Comparison of ENCODE assay signal across 29 cellular contexts in genomic region chr14:86196476-86196875, GRCh38.
"Had no signal": no experiment of that assay in that cellular context is flagged by ENCODE, and none has a peak within 500 bp of the region (broad histone marks: within the 10 kb centered on the region; RNA-seq: fewer than 3 reads in every experiment).

No MANE protein-coding gene starts in this region.

- H3K27me3 ChIP-seq: adrenal gland, ascending aorta, brain microvascular endothelial cell, foreskin keratinocyte, neutrophil, ovary, right atrium auricular region, spleen, upper lobe of left lung had no signal

- H3K4me1 ChIP-seq: adrenal gland, ascending aorta, foreskin keratinocyte, left ventricle myocardium inferior, psoas muscle, right atrium auricular region, spleen, upper lobe of left lung had no signal

- H3K36me3 Mint-ChIP-seq: activated naive CD8-positive, alpha-beta T cell had no signal

- H3K9me3 ChIP-seq: adrenal gland, ascending aorta, neutrophil, ovary, psoas muscle, right atrium auricular region, thoracic aorta, upper lobe of left lung had no signal

- ATAC-seq: activated CD4-positive, alpha-beta T cell treated with anti-CD3 and anti-CD28 coated beads for 36 hours; activated T-cell treated with anti-CD3 and anti-CD28 coated beads, Interleukin-2, amount 50 U/mL, for 4 hours; foreskin keratinocyte; natural killer cell treated with Interleukin-12 subunit alpha and Interleukin-12 subunit beta and Interleukin-15 and Interleukin-18, amount 100 ng/mL, for 72 hours; psoas muscle had no signal

- H3K4me3 ChIP-seq: adrenal gland, ascending aorta, left ventricle myocardium inferior, ovary, psoas muscle, right atrium auricular region, spleen, thoracic aorta, upper lobe of left lung had no signal

- H3K27ac Mint-ChIP-seq: activated B cell treated with CpG ODN at 0.5 μM for 24 hours; activated CD4-positive, alpha-beta T cell treated with anti-CD3 and anti-CD28 coated beads for 36 hours; activated naive CD8-positive, alpha-beta T cell; activated T-helper 2 cell treated with anti-CD3 and anti-CD28 coated beads, Interferon-gamma antibody, Interleukin-2, Interleukin-4, amounts not matched to agents 10 μg/mL and 5 μg/mL and 100 μg/mL, durations not matched to agents 14 hours and 24 hours and 36 hours; natural killer cell treated with Interleukin-12 subunit alpha and Interleukin-12 subunit beta and Interleukin-15 and Interleukin-18, amount 100 ng/mL, for 72 hours had no signal

- DNase-seq: activated B cell treated with CpG ODN at 0.5 μM for 24 hours; activated CD4-positive, alpha-beta T cell treated with anti-CD3 and anti-CD28 coated beads for 36 hours; activated CD4-positive, alpha-beta T cell treated with anti-CD3 and anti-CD28 coated beads, Interleukin-2, amount 50 U/mL, for 48 hours; activated CD8-positive, alpha-beta memory T cell treated with anti-CD3 and anti-CD28 coated beads, Interleukin-2, amount 50 U/mL, for 48 hours; activated naive CD4-positive, alpha-beta T cell; activated T-cell treated with anti-CD3 and anti-CD28 coated beads, Interleukin-2, amount 50 U/mL, for 4 hours; brain microvascular endothelial cell; central memory CD4-positive, alpha-beta T cell; effector memory CD4-positive, alpha-beta T cell; foreskin keratinocyte; hippocampal formation; kidney glomerular epithelial cell; left ventricle myocardium inferior; midbrain; ovary; psoas muscle; spleen; stimulated activated CD4-positive, alpha-beta T cell treated with anti-CD3 and anti-CD28 coated beads, Interleukin-4, amount 100 ng/mL, for 1 hour; stimulated activated naive CD4-positive, alpha-beta T cell; T1000; upper lobe of left lung had no signal

- H3K27ac ChIP-seq: adrenal gland, ascending aorta, brain microvascular endothelial cell, foreskin keratinocyte, left ventricle myocardium inferior, neutrophil, ovary, psoas muscle, right atrium auricular region, spleen, thoracic aorta, upper lobe of left lung had no signal

- H3K4me3 Mint-ChIP-seq: activated B cell treated with CpG ODN at 0.5 μM for 24 hours; activated CD4-positive, alpha-beta T cell treated with anti-CD3 and anti-CD28 coated beads for 36 hours; activated naive CD8-positive, alpha-beta T cell; activated T-cell treated with anti-CD3 and anti-CD28 coated beads, Interleukin-2, amount 50 U/mL, for 4 hours; natural killer cell treated with Interleukin-12 subunit alpha and Interleukin-12 subunit beta and Interleukin-15 and Interleukin-18, amount 100 ng/mL, for 72 hours had no signal

- H3K4me1 Mint-ChIP-seq: activated B cell treated with CpG ODN at 0.5 μM for 24 hours; activated CD4-positive, alpha-beta T cell treated with anti-CD3 and anti-CD28 coated beads for 36 hours had no signal

- H3K36me3 ChIP-seq: adrenal gland, ascending aorta, brain microvascular endothelial cell, left ventricle myocardium inferior, neutrophil, ovary, right atrium auricular region, spleen, thoracic aorta, upper lobe of left lung had no signal

- H3K27me3 Mint-ChIP-seq: activated B cell treated with CpG ODN at 0.5 μM for 24 hours; activated CD4-positive, alpha-beta T cell treated with anti-CD3 and anti-CD28 coated beads for 36 hours; activated naive CD8-positive, alpha-beta T cell; natural killer cell treated with Interleukin-12 subunit alpha and Interleukin-12 subunit beta and Interleukin-15 and Interleukin-18, amount 100 ng/mL, for 72 hours had no signal
